11 cellular contexts compared by ENCODE assay signal in genomic region chr15:39301589-39301999, GRCh38.
DNase-seq lines count a peak whose midpoint lies in the region; ATAC-seq and TF ChIP-seq lines count a peak whose summit lies in the region.
"Had no signal": no experiment of that assay in that cellular context is flagged by ENCODE, and none has a peak within 500 bp of the region (broad histone marks: within the 10 kb centered on the region; RNA-seq: fewer than 3 reads in every experiment).

No MANE protein-coding gene starts in this region.

- no peaks in the 10 kb centered on the region for H3K27me3 ChIP-seq in left ventricle myocardium inferior (ENCODE audit: low read depth)
- no peaks in the 10 kb centered on the region for H3K27me3 ChIP-seq in breast epithelium
- H3K27me3 ChIP-seq in lower lobe of right lung (ENCODE audit: low read depth) = no peaks in the 10 kb centered on the region
- no peaks in the 10 kb centered on the region for H3K27me3 ChIP-seq in vagina
- H3K27me3 ChIP-seq: right atrium auricular region had no signal

- H3K36me3 ChIP-seq in left ventricle myocardium inferior (no peaks in the 10 kb centered on the region), breast epithelium (no peaks in the 10 kb centered on the region), lower lobe of right lung (no peaks in the 10 kb centered on the region), vagina (no peaks in the 10 kb centered on the region)
- H3K36me3 ChIP-seq: right atrium auricular region had no signal

- TF ChIP-seq CTCF in left ventricle myocardium inferior (IDR thresholded peaks at IDR 0.05; ENCODE audit: borderline replicate concordance) (no peak), breast epithelium (IDR thresholded peaks at IDR 0.05) (no peak), lower lobe of right lung (IDR thresholded peaks at IDR 0.05) (no peak), vagina (IDR thresholded peaks at IDR 0.05) (no peak)

- in situ Hi-C loops in ACHN (cut with HindIII; ENCODE audit: low pct_ligation_motif_present, low pct_unique_long_range_greater_than_20kb, low sequenced_read_pairs) = no loop called here

- H3K9me3 ChIP-seq in left ventricle myocardium inferior (replicated peaks) (no peaks in the 10 kb centered on the region), breast epithelium (no peaks in the 10 kb centered on the region), lower lobe of right lung (no peaks in the 10 kb centered on the region), vagina (no peaks in the 10 kb centered on the region)
- H3K9me3 ChIP-seq: right atrium auricular region had no signal

- H3K4me1 ChIP-seq in left ventricle myocardium inferior = no peaks in the 10 kb centered on the region
- no peaks in the 10 kb centered on the region for H3K4me1 ChIP-seq in breast epithelium
- H3K4me1 ChIP-seq in lower lobe of right lung = peaks cover 8% of the 10 kb centered on the region
- peaks cover 24% of the 10 kb centered on the region for H3K4me1 ChIP-seq in vagina
- H3K4me1 ChIP-seq: right atrium auricular region had no signal

- DNase-seq in left cardiac atrium = peak; percentile 20
- DNase-seq in left ventricle myocardium inferior = no peak
- no peak for DNase-seq in breast epithelium (ENCODE audit: low spot score in 2 of 2)
- no peak for DNase-seq in lower lobe of right lung
- DNase-seq in vagina (ENCODE audit: extremely low spot score in 2 of 2) = no peak
- DNase-seq in ACHN = no peak
- DNase-seq in NCI-H1694 (lab: John Stamatoyannopoulos, UW) = no peak
- DNase-seq: 8988T, Karpas-422 had no signal

- TF ChIP-seq POLR2A in breast epithelium (IDR thresholded peaks at IDR 0.05) (no peak), vagina (IDR thresholded peaks at IDR 0.05) (no peak)

- intact Hi-C loops in left cardiac atrium (cut with DNase I) = no loop called here
- intact Hi-C loops in left ventricle myocardium inferior (cut with micrococcal nuclease) = no loop called here
- intact Hi-C loops in breast epithelium (cut with DNase I; ENCODE audit: low total_unique reads) = no loop called here
- intact Hi-C loops in lower lobe of right lung (cut with DNase I) = no loop called here
- intact Hi-C loops in vagina (cut with DNase I) = no loop called here

- H3K27ac ChIP-seq in left ventricle myocardium inferior (replicated peaks) (no peak overlapping the region), breast epithelium (peak overlapping the region; percentile 2 to 48), lower lobe of right lung (no peak overlapping the region), vagina (peak overlapping the region; percentile 60)

- ATAC-seq in left cardiac atrium (peak; percentile 44 to 53), lower lobe of right lung (peak; percentile 41 to 58), GM18909 (IDR thresholded peaks at IDR 0.05; ENCODE audit: poor library complexity, unreplicated experiment) (no peak)

- H3K4me3 ChIP-seq in left ventricle myocardium inferior = no peak overlapping the region
- H3K4me3 ChIP-seq in breast epithelium = no peak overlapping the region
- no peak overlapping the region for H3K4me3 ChIP-seq in lower lobe of right lung
- no peak overlapping the region for H3K4me3 ChIP-seq in vagina
- H3K4me3 ChIP-seq: right atrium auricular region had no signal

Comparison
In these comparisons a context has a peak if more than half of its experiments do, and no peak if none do; other contexts are left out.
1. H3K27ac ChIP-seq: peak in breast epithelium (2 of 2) and vagina (single experiment); none in left ventricle myocardium inferior (single experiment) and lower lobe of right lung (single experiment).